In the genomic region with DNA sequence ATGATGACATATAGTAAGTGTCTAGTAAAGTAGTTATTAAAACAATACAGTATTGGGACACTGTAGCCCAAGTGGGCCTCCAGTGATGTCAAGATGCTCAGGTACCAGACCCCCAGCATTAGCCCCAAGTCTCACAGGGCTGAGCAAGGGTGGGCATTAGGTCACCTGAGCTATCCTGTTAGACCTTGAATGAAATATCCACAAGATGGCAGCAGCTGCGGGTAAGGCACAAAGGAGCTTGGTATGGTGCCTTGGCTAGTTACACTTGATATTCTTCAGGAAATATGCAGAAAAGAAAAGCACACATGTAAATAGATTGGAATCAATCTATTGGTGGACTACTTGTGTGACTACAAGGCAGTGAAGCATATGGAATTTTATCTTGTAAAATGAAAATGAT, we compare ENCODE assay signal across 14 cellular contexts.
DNase-seq lines count a peak whose midpoint lies in the region; ATAC-seq and TF ChIP-seq lines count a peak whose summit lies in the region.
"Had no signal": no experiment of that assay in that cellular context is flagged by ENCODE, and none has a peak within 500 bp of the region (broad histone marks: within the 10 kb centered on the region; RNA-seq: fewer than 3 reads in every experiment).

No MANE protein-coding gene starts in this region.

- peak; percentile 26 for TF ChIP-seq CTCF in GM06990 (IDR thresholded peaks at IDR 0.05; ENCODE audit: insufficient read depth, low read length, poor library complexity, severe bottlenecking)
- peak; percentile 68 for TF ChIP-seq CTCF in H9 (conservative IDR thresholded peaks at IDR 0.05)
- peak; percentile 74 for TF ChIP-seq CTCF in OCI-LY3 (IDR thresholded peaks at IDR 0.05; ENCODE audit: low read depth, low read length)
- peak; percentile 16 for TF ChIP-seq CTCF in epithelial cell of proximal tubule (conservative IDR thresholded peaks at IDR 0.05; ENCODE audit: low read depth, low read length)
- no peak for TF ChIP-seq CTCF in right atrium auricular region (IDR thresholded peaks at IDR 0.05)

- no peak overlapping the region for H3K23ac ChIP-seq in H9 (ENCODE audit: insufficient read length, low read depth, low read length)

- no peak overlapping the region for H2BK20ac ChIP-seq in H9 (ENCODE audit: low read depth, low read length, poor library complexity, severe bottlenecking)

- H3K36me3 Mint-ChIP-seq in H9 (ENCODE audit: insufficient read depth in 1 of 3, low read depth in 3 of 3) = peaks cover 0 to 4% (median 2%) of the 10 kb centered on the region in 3 experiments; a peak in 1 of 7 replicates
- H3K36me3 Mint-ChIP-seq: brain; naive thymus-derived CD4-positive, alpha-beta T cell had no signal

- no peaks in the 10 kb centered on the region for H3K79me1 ChIP-seq in H9 (ENCODE audit: insufficient read depth, low read depth, low read length, poor library complexity, severe bottlenecking)

- no peaks in the 10 kb centered on the region; a peak in 1 of 4 replicates for H3K4me1 Mint-ChIP-seq in H9
- H3K4me1 Mint-ChIP-seq: brain; naive thymus-derived CD4-positive, alpha-beta T cell had no signal

- H3K27me3 ChIP-seq in GM06990 (replicated peaks; ENCODE audit: control insufficient read depth, insufficient read depth, low read length) (no peaks in the 10 kb centered on the region), H9 (ENCODE audit: insufficient read depth, low read length) (no peaks in the 10 kb centered on the region), OCI-LY3 (ENCODE audit: low read depth, low read length) (no peaks in the 10 kb centered on the region), right atrium auricular region (no peaks in the 10 kb centered on the region)

- DNase-seq in GM06990 (ENCODE audit: extremely low read depth, insufficient read length) = no peak
- DNase-seq in H9 = peak; percentile 55
- no peak for DNase-seq in epithelial cell of proximal tubule (ENCODE audit: low read depth)
- no peak for DNase-seq in substantia nigra (lab: John Stamatoyannopoulos, UW)
- no peak for DNase-seq in posterior vena cava (ENCODE audit: low spot score)
- no peak for DNase-seq in right atrium auricular region (ENCODE audit: low spot score)
- DNase-seq: activated naive CD4-positive, alpha-beta T cell; C1 segment of cervical spinal cord; GF-D8; left ventricle myocardium inferior; naive thymus-derived CD4-positive, alpha-beta T cell had no signal

- H2BK12ac ChIP-seq in H9 (ENCODE audit: insufficient read length, low read depth, low read length) = no peak overlapping the region

- no peak overlapping the region for H2AFZ ChIP-seq in H9 (ENCODE audit: low read length)
- no peak overlapping the region for H2AFZ ChIP-seq in OCI-LY3 (ENCODE audit: low read depth, low read length)

- H2BK120ac ChIP-seq in H9 (ENCODE audit: low read depth, low read length, poor library complexity, severe bottlenecking) = no peak overlapping the region

- H3K9me3 ChIP-seq in H9 (ENCODE audit: control insufficient read depth, low read depth, low read length) (no peaks in the 10 kb centered on the region), OCI-LY3 (ENCODE audit: insufficient read depth, low read length) (no peaks in the 10 kb centered on the region), right atrium auricular region (no peaks in the 10 kb centered on the region)

- H3K9ac ChIP-seq in H9 (ENCODE audit: extremely low read depth, insufficient read length, low read length) (no peak overlapping the region), OCI-LY3 (ENCODE audit: low read length) (no peak overlapping the region)

- no CpG with 5 or more reads among the region's 1 CpG for WGBS in H9 (ENCODE audit: extremely low coverage, insufficient read length, low lambda C conversion rate)

- H4K8ac ChIP-seq in H9 (replicated peaks; ENCODE audit: insufficient read length, low read depth, low read length) = no peak overlapping the region

- H3K4me3 ChIP-seq in GM06990 (replicated peaks; ENCODE audit: low read depth, low read length) (no peak overlapping the region), OCI-LY3 (ENCODE audit: low read length) (no peak overlapping the region), epithelial cell of proximal tubule (ENCODE audit: low read depth, low read length) (no peak overlapping the region), right atrium auricular region (no peak overlapping the region)
- H3K4me3 ChIP-seq: left ventricle myocardium inferior had no signal

- no peak overlapping the region for H2BK5ac ChIP-seq in H9 (ENCODE audit: insufficient read length, low read length)

- no peak overlapping the region for H3K56ac ChIP-seq in H9 (ENCODE audit: insufficient read length, low read depth, low read length)

- H2BK15ac ChIP-seq in H9 (ENCODE audit: low read depth, low read length) = no peak overlapping the region

- H4K5ac ChIP-seq in H9 (ENCODE audit: insufficient read length, low read depth, low read length) = no peak overlapping the region

- intact Hi-C loops in posterior vena cava (cut with DNase I) = no loop called here

- no peak overlapping the region for H3K14ac ChIP-seq in H9 (ENCODE audit: insufficient read depth, low read length)

- H4K91ac ChIP-seq in H9 (ENCODE audit: insufficient read length, low read depth, low read length) = no peak overlapping the region

- no peak overlapping the region for H3K4ac ChIP-seq in H9 (ENCODE audit: low read depth, low read length)

- H3K4me1 ChIP-seq in H9 (ENCODE audit: insufficient read depth, low read length) = no peaks in the 10 kb centered on the region
- H3K4me1 ChIP-seq in OCI-LY3 (ENCODE audit: low read length) = peaks cover 5% of the 10 kb centered on the region; the same call in 1 of the 2 replicates
- H3K4me1 ChIP-seq in right atrium auricular region = no peaks in the 10 kb centered on the region
- H3K4me1 ChIP-seq: left ventricle myocardium inferior had no signal

- no peak overlapping the region for H3T11ph ChIP-seq in H9 (ENCODE audit: low read length)

- no peaks in the 10 kb centered on the region for H3K79me2 ChIP-seq in H9 (ENCODE audit: insufficient read depth, low read length)
- H3K79me2 ChIP-seq in OCI-LY3 (ENCODE audit: low read length) = no peaks in the 10 kb centered on the region

- no peaks in the 10 kb centered on the region for H3K36me3 ChIP-seq in GM06990 (ENCODE audit: control insufficient read depth, insufficient read depth, low read length)
- no peaks in the 10 kb centered on the region for H3K36me3 ChIP-seq in OCI-LY3 (replicated peaks; ENCODE audit: low read depth, low read length)
- H3K36me3 ChIP-seq in right atrium auricular region = no peaks in the 10 kb centered on the region
- H3K36me3 ChIP-seq: left ventricle myocardium inferior had no signal

- H4K20me1 ChIP-seq in H9 (ENCODE audit: control insufficient read depth, insufficient read depth, insufficient read length) (no peaks in the 10 kb centered on the region), OCI-LY3 (ENCODE audit: insufficient read depth, low read length) (no peaks in the 10 kb centered on the region)

- no peaks in the 10 kb centered on the region for H3K23me2 ChIP-seq in H9 (ENCODE audit: insufficient read length, low read depth, low read length, poor library complexity, severe bottlenecking)

- no peak overlapping the region for H3K18ac ChIP-seq in H9 (ENCODE audit: insufficient read length, low read depth, low read length)

- ATAC-seq in GM19463 (IDR thresholded peaks at IDR 0.05; ENCODE audit: unreplicated experiment) = no peak
- ATAC-seq: naive thymus-derived CD4-positive, alpha-beta T cell had no signal

- H3K4me2 ChIP-seq in H9 (ENCODE audit: insufficient read depth, insufficient read length, low read length) (no peak overlapping the region), OCI-LY3 (ENCODE audit: low read length) (no peak overlapping the region)

- no peak overlapping the region for H2AK5ac ChIP-seq in H9 (ENCODE audit: insufficient read length, low read length)

- H3K27ac ChIP-seq in H9 (ENCODE audit: insufficient read length, low read depth, low read length) (no peak overlapping the region), OCI-LY3 (ENCODE audit: low read length) (no peak overlapping the region), substantia nigra (ENCODE audit: low read depth, low read length, poor library complexity, severe bottlenecking) (no peak overlapping the region), right atrium auricular region (no peak overlapping the region)
- H3K27ac ChIP-seq: left ventricle myocardium inferior had no signal

- no peak overlapping the region for H3K27ac Mint-ChIP-seq in H9
- H3K27ac Mint-ChIP-seq: brain; naive thymus-derived CD4-positive, alpha-beta T cell had no signal

- peaks cover 2 to 6% of the 10 kb centered on the region in 2 experiments; a peak in 3 of 5 replicates for H3K9me3 Mint-ChIP-seq in H9

- H3K4me3 Mint-ChIP-seq in H9 = no peak overlapping the region
- H3K4me3 Mint-ChIP-seq: brain; naive thymus-derived CD4-positive, alpha-beta T cell had no signal

- no peaks in the 10 kb centered on the region for H3K27me3 Mint-ChIP-seq in H9 (ENCODE audit: low read depth)
- H3K27me3 Mint-ChIP-seq: brain; naive thymus-derived CD4-positive, alpha-beta T cell had no signal

Comparison
In these comparisons a context has a peak if more than half of its experiments do, and no peak if none do; other contexts are left out.
1. CTCF ChIP-seq: peak in GM06990 (single experiment), H9 (single experiment), OCI-LY3 (single experiment) and epithelial cell of proximal tubule (single experiment); none in right atrium auricular region (0 of 2).